Comparison of ENCODE assay signal across 11 cellular contexts in genomic region chr3:195897853-195898415, GRCh38. TPM values are rescaled to one million over a fixed set of nuclear protein-coding genes. Genes with fewer than 3 reads are reported as not detected.
DNase-seq lines count a peak whose midpoint lies in the region; ATAC-seq, FAIRE-seq and TF ChIP-seq lines count a peak whose summit lies in the region.
"Had no signal": no experiment of that assay in that cellular context is flagged by ENCODE, and none has a peak within 500 bp of the region (broad histone marks: within the 10 kb centered on the region; RNA-seq: fewer than 3 reads in every experiment).

No MANE protein-coding gene starts in this region.

- DNase-seq in NCI-H1092 treated with DMSO at 0.1 percent for 48 hours (lab: John Stamatoyannopoulos, UW) (peak; percentile 2), NCI-H1092 (lab: John Stamatoyannopoulos, UW) (no peak), HTR-8/SVneo (ENCODE audit: insufficient read length, low spot score) (peak; percentile 30), breast epithelium (ENCODE audit: low spot score in 2 of 2) (peak in 1 of 2 donors; percentile 36), upper lobe of right lung (no peak), NCI-H2171 treated with DMSO at 0.1 percent for 48 hours (lab: John Stamatoyannopoulos, UW) (no peak)
- DNase-seq: NCI-H1417 treated with DMSO at 0.1 percent for 48 hours had no signal

- peak overlapping the region; percentile 93 to 98 (median 95) for H3K27ac Mint-ChIP-seq in nephron

- no peaks in the 10 kb centered on the region for H3K9me3 Mint-ChIP-seq in nephron

- TF ChIP-seq POLR2A in breast epithelium (IDR thresholded peaks at IDR 0.05) = no peak

- H3K9me3 ChIP-seq in breast epithelium (no peaks in the 10 kb centered on the region), upper lobe of right lung (no peaks in the 10 kb centered on the region)
- H3K9me3 ChIP-seq: A549, SJCRH30 had no signal

- intact Hi-C loops in breast epithelium (cut with DNase I; ENCODE audit: low total_unique reads) = no loop called here
- intact Hi-C loops in upper lobe of right lung (cut with DNase I) = no loop called here

- H3K36me3 ChIP-seq in breast epithelium (no peaks in the 10 kb centered on the region), upper lobe of right lung (no peaks in the 10 kb centered on the region)
- H3K36me3 ChIP-seq: SJCRH30 had no signal

- H3K4me1 Mint-ChIP-seq in nephron = peaks cover 56% of the 10 kb centered on the region

- peaks cover 18% of the 10 kb centered on the region for H3K27me3 Mint-ChIP-seq in nephron (ENCODE audit: low read depth)

- peak overlapping the region; percentile 33 to 54 (median 35) for H3K4me3 Mint-ChIP-seq in nephron

- H3K4me1 ChIP-seq in breast epithelium = peaks cover 23 to 24% of the 10 kb centered on the region in 2 donors
- peaks cover 54% of the 10 kb centered on the region for H3K4me1 ChIP-seq in upper lobe of right lung

- no peaks in the 10 kb centered on the region for H3K36me3 Mint-ChIP-seq in nephron (ENCODE audit: low read depth)

- ATAC-seq in upper lobe of right lung = no peak
- ATAC-seq in HG02763 (IDR thresholded peaks at IDR 0.05; ENCODE audit: unreplicated experiment) = no peak

- H3K27me3 ChIP-seq in breast epithelium = no peaks in the 10 kb centered on the region
- H3K27me3 ChIP-seq in upper lobe of right lung = no peaks in the 10 kb centered on the region
- H3K27me3 ChIP-seq: SJCRH30 had no signal

- H3K4me3 ChIP-seq in breast epithelium (no peak overlapping the region), upper lobe of right lung (no peak overlapping the region)
- H3K4me3 ChIP-seq: A549 had no signal

- TF ChIP-seq CTCF in breast epithelium (IDR thresholded peaks at IDR 0.05) (peak in 1 of 3 donors; percentile 17), nephron (IDR thresholded peaks at IDR 0.05; ENCODE audit: unreplicated experiment in 3 of 3) (no peak), upper lobe of right lung (IDR thresholded peaks at IDR 0.05) (no peak)

- H3K27ac ChIP-seq in breast epithelium (peak overlapping the region; percentile 87 to 96), upper lobe of right lung (no peak overlapping the region)

- FAIRE-seq in HTR-8/SVneo (lab: Jason Lieb, UNC) = no peak
- FAIRE-seq: A549 had no signal

RNA-seq across cellular contexts. Expression of gene TNK2, which starts 10.4 kb away (rescaled TPM):
- total RNA-seq in breast epithelium = 10 to 100 TPM; 13.1 to 28.7 (median 24.9) TPM
- total RNA-seq in upper lobe of right lung = 58.8 TPM

Comparison
In these comparisons a context has a peak if more than half of its experiments do, and no peak if none do; other contexts are left out.
1. DNase-seq: peak in NCI-H1092 treated with DMSO at 0.1 percent for 48 hours (single experiment) and HTR-8/SVneo (single experiment); none in NCI-H1092 (single experiment), upper lobe of right lung (single experiment) and NCI-H2171 treated with DMSO at 0.1 percent for 48 hours (single experiment).